In the genomic region with DNA sequence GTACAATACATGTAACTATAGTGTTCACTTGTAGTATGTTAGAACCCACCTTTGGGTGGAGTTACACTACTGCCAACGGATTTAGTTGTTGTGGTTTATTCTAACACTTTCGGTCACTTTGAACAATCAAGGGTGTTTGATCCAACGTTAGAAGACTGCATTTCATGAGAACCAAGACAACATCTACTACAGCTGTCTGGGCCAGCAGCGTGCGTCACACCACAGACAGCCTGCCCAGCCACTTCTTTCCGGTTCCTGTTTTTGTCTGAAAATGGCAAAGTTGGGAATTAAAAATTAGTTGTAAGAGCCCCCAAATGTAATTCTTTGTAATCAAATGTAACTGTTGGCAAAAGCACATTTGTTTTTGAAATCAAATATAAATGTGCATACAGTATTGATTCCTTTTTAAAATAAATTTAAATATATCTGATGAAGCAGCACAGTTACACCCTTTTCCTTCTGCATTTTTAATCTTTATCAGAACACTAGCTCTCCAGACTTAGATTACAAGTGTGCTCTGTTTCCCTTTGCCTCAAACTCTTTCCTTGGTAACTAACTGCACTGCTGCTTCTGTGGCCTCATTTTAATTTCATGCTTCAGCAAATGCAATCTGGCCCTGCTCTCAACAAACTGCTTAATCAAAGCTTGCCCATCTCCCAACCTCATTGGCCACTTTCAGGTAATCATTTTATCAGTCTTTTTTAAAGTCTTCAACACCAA, we compare ENCODE assay signal across 8 cellular contexts.
DNase-seq lines count a peak whose midpoint lies in the region; ATAC-seq and TF ChIP-seq lines count a peak whose summit lies in the region.

No MANE protein-coding gene starts in this region.

- peak overlapping the region; percentile 82 to 91 for H3K27ac Mint-ChIP-seq in activated naive CD4-positive, alpha-beta T cell treated with anti-CD3 and anti-CD28 coated beads, Interleukin-2, amount 50 U/mL, for 72 hours
- H3K27ac Mint-ChIP-seq in neural crest cell (ENCODE audit: unreplicated experiment), result peak overlapping the region; percentile 6

- TF ChIP-seq EP300 in upper lobe of left lung (IDR thresholded peaks at IDR 0.05), result peak in 3 of 4 donors; percentile 1 to 52 (median 43)

- H3F3A ChIP-seq in PC-3 (ENCODE audit: low read length, unreplicated experiment), result no peaks in the 10 kb centered on the region

- no peaks in the 10 kb centered on the region for H3K27me3 Mint-ChIP-seq in neural crest cell (ENCODE audit: low read depth)

- H3K4me1 ChIP-seq in upper lobe of left lung (peaks cover 0 to 12% (median 7%) of the 10 kb centered on the region in 4 donors), PC-3 (ENCODE audit: insufficient read depth, low read length) (peaks cover 5% of the 10 kb centered on the region; the same call in 1 of the 2 replicates)

- 33 to 40% methylated on average over 6 of the region's 6 CpGs for WGBS in upper lobe of left lung, 2 donors

- POLR2A ChIA-PET in PC-3 (lab: Charles Lee; ENCODE audit: unreplicated experiment), result no interaction called here

- no peak for TF ChIP-seq CTCF in neural crest cell (conservative IDR thresholded peaks at IDR 0.05)
- TF ChIP-seq CTCF in upper lobe of left lung (IDR thresholded peaks at IDR 0.05), result no peak
- TF ChIP-seq CTCF in PC-3 (conservative IDR thresholded peaks at IDR 0.05; ENCODE audit: low read depth, low read length), result no peak

- ATAC-seq in GM18499 (IDR thresholded peaks at IDR 0.05; ENCODE audit: insufficient read depth, unreplicated experiment) (peak; percentile 88), HG02870 (IDR thresholded peaks at IDR 0.05; ENCODE audit: unreplicated experiment) (peak; percentile 86), upper lobe of left lung (ENCODE audit: low FRiP score in 2 of 2) (peak; percentile 73 to 76), PC-3 (no peak)
- ATAC-seq in activated naive CD4-positive, alpha-beta T cell treated with anti-CD3 and anti-CD28 coated beads, Interleukin-2, amount 50 U/mL, for 72 hours, result peak; percentile 91 to 97

- H4K20me1 ChIP-seq in PC-3 (ENCODE audit: low read length), result no peaks in the 10 kb centered on the region

- no peaks in the 10 kb centered on the region for H3K4me1 Mint-ChIP-seq in neural crest cell

- no peak overlapping the region for H2AFZ ChIP-seq in PC-3 (ENCODE audit: low read length)

- no TSS peak for BruUV-seq in PC-3 (replicated peaks; lab: Mats Ljungman, UMichigan)

- no peak overlapping the region for H3K4me3 Mint-ChIP-seq in neural crest cell

- H3K36me3 ChIP-seq in upper lobe of left lung (no peaks in the 10 kb centered on the region), PC-3 (ENCODE audit: low read depth, low read length) (no peaks in the 10 kb centered on the region)

- peak overlapping the region; percentile 52 to 74 (median 62) for H3K27ac ChIP-seq in upper lobe of left lung
- no peak overlapping the region for H3K27ac ChIP-seq in PC-3 (ENCODE audit: low read length)

- H3K9me2 ChIP-seq in PC-3 (replicated peaks; ENCODE audit: low read length), result no peaks in the 10 kb centered on the region

- CTCF ChIA-PET in PC-3 (lab: Charles Lee), result no interaction called here

- no peak overlapping the region for H3K4me2 ChIP-seq in PC-3 (ENCODE audit: low read length)

- H3K9ac ChIP-seq in PC-3 (ENCODE audit: low read length), result no peak overlapping the region

- H3K27me3 ChIP-seq in upper lobe of left lung, result no peaks in the 10 kb centered on the region
- H3K27me3 ChIP-seq in PC-3 (ENCODE audit: low read length), result no peaks in the 10 kb centered on the region

- no peak overlapping the region for H3K4me3 ChIP-seq in upper lobe of left lung
- no peak overlapping the region for H3K4me3 ChIP-seq in PC-3 (ENCODE audit: low read length)

- H3K36me3 Mint-ChIP-seq in activated naive CD4-positive, alpha-beta T cell treated with anti-CD3 and anti-CD28 coated beads, Interleukin-2, amount 50 U/mL, for 72 hours, result peaks cover 33 to 48% of the 10 kb centered on the region in 2 donors
- no peaks in the 10 kb centered on the region for H3K36me3 Mint-ChIP-seq in neural crest cell (ENCODE audit: low read depth)

- H3K9me3 ChIP-seq in upper lobe of left lung (no peaks in the 10 kb centered on the region), PC-3 (ENCODE audit: low read length) (no peaks in the 10 kb centered on the region)

- TF ChIP-seq POLR2A in upper lobe of left lung (IDR thresholded peaks at IDR 0.05), result no peak

- no peaks in the 10 kb centered on the region for H3K79me2 ChIP-seq in PC-3 (ENCODE audit: low read length)

- intact Hi-C loops in PC-3 (cut with micrococcal nuclease), result no loop called here

- DNase-seq in RPMI8226, result peak; percentile 8
- peak in 1 of 2 donors; percentile 35 for DNase-seq in activated naive CD4-positive, alpha-beta T cell treated with anti-CD3 and anti-CD28 coated beads, Interleukin-2, amount 50 U/mL, for 72 hours (ENCODE audit: low spot score in 2 of 2)
- no peak for DNase-seq in neural crest cell (ENCODE audit: low read depth, low spot score)
- peak in 1 of 2 donors; percentile 74 for DNase-seq in upper lobe of left lung
- no peak for DNase-seq in PC-3
- no peak for DNase-seq in HPDE6-E6E7 (ENCODE audit: extremely low spot score)

- H3K9me3 Mint-ChIP-seq in activated naive CD4-positive, alpha-beta T cell treated with anti-CD3 and anti-CD28 coated beads, Interleukin-2, amount 50 U/mL, for 72 hours, result peaks cover 26 to 35% of the 10 kb centered on the region in 2 donors
- no peaks in the 10 kb centered on the region for H3K9me3 Mint-ChIP-seq in neural crest cell
